23 cellular contexts compared by ENCODE assay signal in the genomic region with DNA sequence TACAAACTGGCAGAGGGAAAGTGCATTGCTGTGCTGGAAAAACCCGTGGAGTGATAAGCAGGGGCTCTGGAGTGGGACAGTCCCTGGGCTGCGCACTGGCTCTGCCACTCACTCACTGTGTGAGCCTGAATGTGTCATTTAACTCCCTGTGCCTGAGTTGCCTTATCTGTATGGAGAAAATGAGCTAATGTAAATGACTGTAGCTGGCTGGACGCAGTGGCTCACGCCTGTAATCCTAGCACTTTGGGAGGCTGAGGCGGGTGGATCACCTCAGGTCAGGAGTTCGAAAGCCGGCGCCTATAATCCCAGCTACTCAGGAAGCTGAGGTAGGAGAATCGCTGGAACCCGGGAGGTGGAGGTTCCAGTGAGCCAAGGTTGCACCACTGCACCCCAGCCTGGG. TPM values are rescaled to one million over a fixed set of nuclear protein-coding genes. Genes with fewer than 3 reads are reported as not detected.
A peak's percentile ranks its signal among the peaks of the same experiment; 100 is the strongest.
DNase-seq lines count a peak whose midpoint lies in the region; ATAC-seq, FAIRE-seq and TF ChIP-seq lines count a peak whose summit lies in the region.
"Had no signal": no experiment of that assay in that cellular context is flagged by ENCODE, and none has a peak within 500 bp of the region (broad histone marks: within the 10 kb centered on the region; RNA-seq: fewer than 3 reads in every experiment).

No MANE protein-coding gene starts in this region.

- H3K27ac Mint-ChIP-seq in WTC11 (peak overlapping the region; percentile 51), progenitor cell of endocrine pancreas (peak overlapping the region; percentile 38), T-cell (no peak overlapping the region)

- H3K4me3 Mint-ChIP-seq in WTC11 = no peak overlapping the region
- no peak overlapping the region for H3K4me3 Mint-ChIP-seq in progenitor cell of endocrine pancreas (ENCODE audit: low read depth)
- H3K4me3 Mint-ChIP-seq in T-cell = no peak overlapping the region

- DNase-seq in left cardiac atrium = no peak
- no peak for DNase-seq in Right ventricle myocardium superior
- DNase-seq in HTR-8/SVneo (ENCODE audit: insufficient read length, low spot score) = no peak
- no peak for DNase-seq in WTC11 (ENCODE audit: low spot score)
- DNase-seq in progenitor cell of endocrine pancreas (ENCODE audit: low spot score, unreplicated experiment) = no peak
- no peak for DNase-seq in SW 1271 (lab: John Stamatoyannopoulos, UW)
- DNase-seq in RCC 7860 (ENCODE audit: low spot score) = no peak
- no peak for DNase-seq in T-cell
- DNase-seq: Calu3, DMS153, DND-41, KBM-7, MV-4-11, NCI-H1105, NCI-H146, NCI-H1930, NCI-H2107, NCI-H446 treated with DMSO at 0.1 percent for 48 hours, NCI-H526 had no signal

- intact Hi-C loops in left cardiac atrium (cut with DNase I) (no loop called here), Right ventricle myocardium superior (cut with DNase I) (no loop called here)

- no peak for TF ChIP-seq CTCF in WTC11 (IDR thresholded peaks at IDR 0.05)
- TF ChIP-seq CTCF in progenitor cell of endocrine pancreas (IDR thresholded peaks at IDR 0.05; ENCODE audit: unreplicated experiment) = no peak

- H3K27me3 Mint-ChIP-seq in WTC11 (ENCODE audit: low read depth) = no peaks in the 10 kb centered on the region
- H3K27me3 Mint-ChIP-seq in progenitor cell of endocrine pancreas = peaks cover 9% of the 10 kb centered on the region
- no peaks in the 10 kb centered on the region for H3K27me3 Mint-ChIP-seq in T-cell

- CTCF ChIA-PET in WTC11 (lab: Charles Lee) (interaction anchor here (0.7 to 1.4 kb wide), 2 partner anchors 18 to 31 kb away, joined by 4 read pairs; a partner anchor contains a TSS), T-cell (lab: Charles Lee) (interaction anchor here in 1 of 2 donors (0.6 kb wide), 2 partner anchors 29 to 95 kb away, joined by 4 to 7 read pairs; no protein-coding TSS in a partner anchor)

- POLR2A ChIA-PET in WTC11 (lab: Charles Lee) = no interaction called here
- POLR2A ChIA-PET in T-cell (lab: Charles Lee) = no interaction called here

- ATAC-seq in left cardiac atrium = peak; percentile 38 to 74
- no peak for ATAC-seq in Right ventricle myocardium superior (ENCODE audit: poor library complexity)
- ATAC-seq in WTC11 = no peak
- ATAC-seq in T-cell (replicated peaks in 1 of 4) = no peak
- ATAC-seq: Panc1 had no signal

- peak; percentile 59 for FAIRE-seq in HTR-8/SVneo (lab: Jason Lieb, UNC)
- no peak for FAIRE-seq in RCC 7860 (lab: Jason Lieb, UNC)
- FAIRE-seq: GM18507, H54 had no signal

- H3K36me3 Mint-ChIP-seq in WTC11 (no peaks in the 10 kb centered on the region), progenitor cell of endocrine pancreas (ENCODE audit: insufficient read depth) (no peaks in the 10 kb centered on the region), T-cell (peaks cover 1% of the 10 kb centered on the region)

- H3K4me1 Mint-ChIP-seq in WTC11 = no peaks in the 10 kb centered on the region
- no peaks in the 10 kb centered on the region for H3K4me1 Mint-ChIP-seq in progenitor cell of endocrine pancreas (ENCODE audit: low read depth)
- no peaks in the 10 kb centered on the region for H3K4me1 Mint-ChIP-seq in T-cell

- no peaks in the 10 kb centered on the region for H3K9me3 Mint-ChIP-seq in WTC11
- H3K9me3 Mint-ChIP-seq in progenitor cell of endocrine pancreas (ENCODE audit: low read depth) = no peaks in the 10 kb centered on the region
- H3K9me3 Mint-ChIP-seq in T-cell = no peaks in the 10 kb centered on the region

TF ChIP-seq in WTC11, 78 proteins besides CTCF, POLR2A, EP300 and RAD21:
- no peak for TF ChIP-seq FOXK1 (CRISPR knock-in tag; IDR thresholded peaks at IDR 0.05)
- TF ChIP-seq, protein P1, sequence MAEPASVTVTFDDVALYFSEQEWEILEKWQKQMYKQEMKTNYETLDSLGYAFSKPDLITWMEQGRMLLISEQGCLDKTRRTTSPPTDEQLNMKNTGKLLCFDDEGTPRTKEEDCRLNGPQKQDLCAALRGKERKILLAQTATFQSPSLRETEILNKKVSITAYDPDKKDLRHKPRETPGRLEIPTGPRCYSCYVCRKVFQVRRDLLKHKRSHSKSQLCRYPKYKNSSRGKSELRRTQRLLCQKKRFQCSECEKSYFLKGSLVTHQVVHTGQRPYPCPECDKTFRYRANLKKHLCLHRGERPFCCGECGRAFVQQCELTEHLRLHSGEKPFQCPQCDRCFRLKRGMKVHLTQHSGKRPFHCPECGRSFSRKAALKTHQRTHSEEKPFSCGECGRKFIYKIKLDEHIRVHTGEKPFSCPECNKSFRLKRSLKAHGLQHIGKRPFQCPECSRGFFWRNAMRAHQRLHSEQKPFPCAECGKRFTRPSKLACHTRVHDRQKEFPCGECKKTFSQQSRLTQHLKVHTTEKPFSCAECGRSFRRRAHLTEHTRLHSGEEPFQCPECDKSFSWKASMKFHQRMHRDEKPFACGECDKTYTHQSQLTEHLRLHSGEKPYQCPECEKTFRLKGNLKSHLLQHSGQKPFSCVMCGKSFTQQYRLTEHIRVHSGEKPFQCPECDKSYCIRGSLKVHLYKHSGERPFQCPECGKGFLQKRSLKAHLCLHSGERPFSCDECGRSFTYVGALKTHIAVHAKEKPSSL (CRISPR knock-in tag; conservative IDR thresholded peaks at IDR 0.05) = no peak
- TF ChIP-seq, protein P2, sequence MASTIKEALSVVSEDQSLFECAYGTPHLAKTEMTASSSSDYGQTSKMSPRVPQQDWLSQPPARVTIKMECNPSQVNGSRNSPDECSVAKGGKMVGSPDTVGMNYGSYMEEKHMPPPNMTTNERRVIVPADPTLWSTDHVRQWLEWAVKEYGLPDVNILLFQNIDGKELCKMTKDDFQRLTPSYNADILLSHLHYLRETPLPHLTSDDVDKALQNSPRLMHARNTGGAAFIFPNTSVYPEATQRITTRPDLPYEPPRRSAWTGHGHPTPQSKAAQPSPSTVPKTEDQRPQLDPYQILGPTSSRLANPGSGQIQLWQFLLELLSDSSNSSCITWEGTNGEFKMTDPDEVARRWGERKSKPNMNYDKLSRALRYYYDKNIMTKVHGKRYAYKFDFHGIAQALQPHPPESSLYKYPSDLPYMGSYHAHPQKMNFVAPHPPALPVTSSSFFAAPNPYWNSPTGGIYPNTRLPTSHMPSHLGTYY (CRISPR knock-in tag; IDR thresholded peaks at IDR 0.05) = no peak
- TF ChIP-seq FOXJ3 (CRISPR knock-in tag; IDR thresholded peaks at IDR 0.05; ENCODE audit: borderline replicate concordance) = no peak
- TF ChIP-seq SMAD3 (CRISPR knock-in tag; IDR thresholded peaks at IDR 0.05; ENCODE audit: borderline replicate concordance) = no peak

RNA-seq across cellular contexts. Expression of a gene that starts 18.4 kb away (rescaled TPM):
- total RNA-seq in left cardiac atrium = 100 to 1,000 TPM; 118 to 142 TPM
- 86.0 TPM for total RNA-seq in Right ventricle myocardium superior
- total RNA-seq in WTC11 (2021) = 205 to 233 TPM (median 227 TPM) in 3 replicates
- 213 and 216 TPM in 2 replicates for total RNA-seq in progenitor cell of endocrine pancreas
- 100 to 1,000 TPM in 4 of 5 donors, 10 to 100 TPM in 1; 88.8 to 130 (median 121) TPM for total RNA-seq in T-cell

RNA-seq across cellular contexts. Expression of a gene that starts 18.7 kb away (rescaled TPM):
- total RNA-seq in left cardiac atrium (1 to 10 TPM; 4.8 to 6.8 TPM), Right ventricle myocardium superior (3.8 TPM), WTC11 (2021) (0.50 to 0.92 TPM (median 0.89 TPM) in 3 replicates), progenitor cell of endocrine pancreas (5.7 and 6.1 TPM in 2 replicates), T-cell (1 to 10 TPM in 4 of 5 donors, under 1 TPM in 1; 0.70 to 2.5 (median 1.5) TPM)
- total RNA-seq: HT-29 had no signal

Comparison
In these comparisons a context has a peak if more than half of its experiments do, and no peak if none do; other contexts are left out.
1. ATAC-seq: peak in left cardiac atrium (2 of 2); none in Right ventricle myocardium superior (single experiment), WTC11 (single experiment) and T-cell (0 of 4).
2. H3K27ac Mint-ChIP-seq: peak in WTC11 (single experiment) and progenitor cell of endocrine pancreas (single experiment); none in T-cell (0 of 2).